ENCODE assay signal across 1 cellular context in the genomic region with DNA sequence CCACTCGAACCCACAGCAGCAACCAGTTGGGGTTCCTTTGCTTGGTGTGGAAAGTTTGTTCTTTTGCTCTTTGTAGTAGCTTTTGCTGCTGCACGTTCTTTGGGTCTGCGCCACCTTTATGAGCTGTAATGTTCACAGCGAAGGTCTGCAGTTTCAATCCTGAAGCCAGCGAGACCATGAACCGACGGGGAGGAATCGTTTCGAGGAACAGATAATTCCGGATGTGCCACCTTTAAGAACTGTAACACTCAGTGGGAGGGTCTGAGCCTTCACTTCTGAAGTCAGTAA.
TF ChIP-seq lines count a peak whose summit lies in the region.

No MANE protein-coding gene starts in this region.

TF ChIP-seq in HepG2, 621 proteins besides CTCF, POLR2A, EP300 and RAD21:
- peak; percentile 13; the same call in 1 of the 2 replicates for TF ChIP-seq NFYB (CRISPR knock-in tag; IDR thresholded peaks at IDR 0.05)
- 0 out of 2 replicates have a peak, but pooled peaks have one; percentile 3 for TF ChIP-seq NFYC (CRISPR knock-in tag; IDR thresholded peaks at IDR 0.05)
- TF ChIP-seq, protein P1, sequence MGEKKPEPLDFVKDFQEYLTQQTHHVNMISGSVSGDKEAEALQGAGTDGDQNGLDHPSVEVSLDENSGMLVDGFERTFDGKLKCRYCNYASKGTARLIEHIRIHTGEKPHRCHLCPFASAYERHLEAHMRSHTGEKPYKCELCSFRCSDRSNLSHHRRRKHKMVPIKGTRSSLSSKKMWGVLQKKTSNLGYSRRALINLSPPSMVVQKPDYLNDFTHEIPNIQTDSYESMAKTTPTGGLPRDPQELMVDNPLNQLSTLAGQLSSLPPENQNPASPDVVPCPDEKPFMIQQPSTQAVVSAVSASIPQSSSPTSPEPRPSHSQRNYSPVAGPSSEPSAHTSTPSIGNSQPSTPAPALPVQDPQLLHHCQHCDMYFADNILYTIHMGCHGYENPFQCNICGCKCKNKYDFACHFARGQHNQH (CRISPR knock-in tag; IDR thresholded peaks at IDR 0.05) = no peak
TF ChIP-seq in HepG2: peak in this region for 2.
